In the genomic region with DNA sequence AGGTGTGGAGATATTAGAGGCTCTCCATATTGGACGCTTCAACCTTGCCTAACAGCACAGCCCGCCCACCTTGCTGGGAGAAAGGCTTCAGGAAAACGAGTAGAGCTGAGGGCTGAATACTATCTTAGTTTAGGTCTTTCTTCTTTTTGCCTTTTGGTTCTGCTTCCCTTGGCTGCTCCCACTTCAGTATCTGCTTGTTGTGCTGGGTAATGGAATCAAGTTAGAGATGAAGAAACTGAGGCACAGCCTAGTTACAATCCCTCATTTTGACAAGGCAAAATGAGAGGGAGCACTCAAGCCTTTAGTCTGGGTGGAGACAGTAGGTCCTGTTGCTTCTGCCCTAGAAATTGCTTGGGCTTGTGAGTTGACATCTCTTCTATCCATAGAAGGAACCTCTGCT, we compare ENCODE assay signal across 1 cellular context.
TF ChIP-seq lines count a peak whose summit lies in the region.

No MANE protein-coding gene starts in this region.

TF ChIP-seq in HEK293, 187 proteins besides CTCF, POLR2A, EP300 and RAD21 (continued from another document):
- TF ChIP-seq, protein P1, sequence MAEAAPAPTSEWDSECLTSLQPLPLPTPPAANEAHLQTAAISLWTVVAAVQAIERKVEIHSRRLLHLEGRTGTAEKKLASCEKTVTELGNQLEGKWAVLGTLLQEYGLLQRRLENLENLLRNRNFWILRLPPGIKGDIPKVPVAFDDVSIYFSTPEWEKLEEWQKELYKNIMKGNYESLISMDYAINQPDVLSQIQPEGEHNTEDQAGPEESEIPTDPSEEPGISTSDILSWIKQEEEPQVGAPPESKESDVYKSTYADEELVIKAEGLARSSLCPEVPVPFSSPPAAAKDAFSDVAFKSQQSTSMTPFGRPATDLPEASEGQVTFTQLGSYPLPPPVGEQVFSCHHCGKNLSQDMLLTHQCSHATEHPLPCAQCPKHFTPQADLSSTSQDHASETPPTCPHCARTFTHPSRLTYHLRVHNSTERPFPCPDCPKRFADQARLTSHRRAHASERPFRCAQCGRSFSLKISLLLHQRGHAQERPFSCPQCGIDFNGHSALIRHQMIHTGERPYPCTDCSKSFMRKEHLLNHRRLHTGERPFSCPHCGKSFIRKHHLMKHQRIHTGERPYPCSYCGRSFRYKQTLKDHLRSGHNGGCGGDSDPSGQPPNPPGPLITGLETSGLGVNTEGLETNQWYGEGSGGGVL (tag by site-specific recombination; IDR thresholded peaks at IDR 0.05), result no peak
- TF ChIP-seq ZNF529 (tag by site-specific recombination; IDR thresholded peaks at IDR 0.05; ENCODE audit: insufficient replicate concordance) (no peak), ZNF114 (tag by site-specific recombination; IDR thresholded peaks at IDR 0.05) (no peak), ZNF701 (tag by site-specific recombination; IDR thresholded peaks at IDR 0.05) (no peak)
TF ChIP-seq in HEK293: peak in this region for 3.
